ENCODE assay signal across 1 cellular context in genomic region chr3:15638891-15639262, GRCh38.
TF ChIP-seq lines count a peak whose summit lies in the region.

No MANE protein-coding gene starts in this region.

TF ChIP-seq in SK-N-SH, 30 proteins besides CTCF, POLR2A, EP300 and RAD21 (continued from another document):
- no peak for TF ChIP-seq USF1 (IDR thresholded peaks at IDR 0.05; ENCODE audit: borderline replicate concordance, low read depth)
- no peak for TF ChIP-seq SMC3 (IDR thresholded peaks at IDR 0.05; ENCODE audit: low read depth, low read length)
- peak; percentile 76; the same call in 1 of the 2 replicates for TF ChIP-seq ZBTB33 (IDR thresholded peaks at IDR 0.05; ENCODE audit: borderline replicate concordance, low read depth)
- 0 out of 2 replicates have a peak, but pooled peaks have one; percentile 3 for TF ChIP-seq REST (IDR thresholded peaks at IDR 0.05; ENCODE audit: low read depth, low read length)
- TF ChIP-seq MEF2A (IDR thresholded peaks at IDR 0.05; ENCODE audit: borderline replicate concordance, low read depth): peak; percentile 71; the same call in 1 of the 2 replicates
- TF ChIP-seq RFX5 (IDR thresholded peaks at IDR 0.05; ENCODE audit: low read length): no peak
- no peak for TF ChIP-seq MAX (IDR thresholded peaks at IDR 0.05; ENCODE audit: low read depth)
- peak; percentile 86 for TF ChIP-seq JUND (IDR thresholded peaks at IDR 0.05)
- no peak for TF ChIP-seq GABPA (IDR thresholded peaks at IDR 0.05; ENCODE audit: low read depth)
